Comparison of ENCODE assay signal across 22 cellular contexts in the genomic region with DNA sequence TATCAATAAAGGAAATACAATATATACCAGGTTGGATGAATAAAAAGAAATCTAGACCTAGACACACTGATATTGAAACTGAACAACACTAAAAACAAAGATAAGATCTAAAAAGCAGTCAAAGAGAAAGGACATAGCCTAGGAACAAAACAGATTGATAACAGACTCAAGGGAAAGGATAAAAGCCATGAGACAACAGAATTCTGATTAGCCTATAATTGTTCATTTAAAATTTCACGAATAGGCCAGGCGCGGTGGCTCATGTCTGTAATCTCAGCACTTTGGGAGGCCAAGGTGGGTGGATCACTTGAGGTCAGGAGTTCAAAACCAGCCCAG. TPM values are rescaled to one million over a fixed set of nuclear protein-coding genes. Genes with fewer than 3 reads are reported as not detected.
DNase-seq lines count a peak whose midpoint lies in the region; ATAC-seq and TF ChIP-seq lines count a peak whose summit lies in the region.
"Had no signal": no experiment of that assay in that cellular context is flagged by ENCODE, and none has a peak within 500 bp of the region (broad histone marks: within the 10 kb centered on the region; RNA-seq: fewer than 3 reads in every experiment).

No MANE protein-coding gene starts in this region.

- H3K4me1 Mint-ChIP-seq in activated T-cell treated with anti-CD3 and anti-CD28 coated beads, Interleukin-2, amount 50 U/mL, for 72 hours (ENCODE audit: low read depth): peaks cover 7% of the 10 kb centered on the region
- H3K4me1 Mint-ChIP-seq in activated T-cell treated with anti-CD3 and anti-CD28 coated beads, Interleukin-2, amount 50 U/mL, for 24 hours (ENCODE audit: low read depth): peaks cover 3% of the 10 kb centered on the region
- H3K4me1 Mint-ChIP-seq in activated T-helper 17 cell treated with anti-CD3 and anti-CD28 coated beads, Interleukin-2, amount 50 U/mL, for 72 hours: peaks cover 5% of the 10 kb centered on the region
- H3K4me1 Mint-ChIP-seq in activated naive CD8-positive, alpha-beta T cell treated with anti-CD3 and anti-CD28 coated beads, Interleukin-2, amount 50 U/mL, for 24 hours: peaks cover 2% of the 10 kb centered on the region
- peaks cover 10% of the 10 kb centered on the region for H3K4me1 Mint-ChIP-seq in Calu3 (ENCODE audit: low read depth, unreplicated experiment)

- peaks cover 35% of the 10 kb centered on the region for H3K4me1 ChIP-seq in Panc1 (ENCODE audit: control insufficient read depth, insufficient read depth, low read length)
- H3K4me1 ChIP-seq: BE2C had no signal

- no peaks in the 10 kb centered on the region for H3K27me3 ChIP-seq in Panc1 (ENCODE audit: control insufficient read depth, insufficient read depth, low read length)
- H3K27me3 ChIP-seq: BE2C had no signal

- no peaks in the 10 kb centered on the region for H3K9me3 ChIP-seq in Panc1 (ENCODE audit: control insufficient read depth, insufficient read depth, low read depth, low read length)
- H3K9me3 ChIP-seq: BE2C, BLaER1 had no signal

- H3K36me3 ChIP-seq in Panc1 (ENCODE audit: control insufficient read depth, insufficient read depth, low read length): no peaks in the 10 kb centered on the region
- H3K36me3 ChIP-seq: BE2C, BLaER1 had no signal

- TF ChIP-seq CTCF in Panc1 (IDR thresholded peaks at IDR 0.05) (no peak), Calu3 (IDR thresholded peaks at IDR 0.05; ENCODE audit: unreplicated experiment) (no peak)

- intact Hi-C loops in Panc1 (cut with micrococcal nuclease; ENCODE audit: unreplicated experiment) (no loop called here), Calu3 (cut with micrococcal nuclease; ENCODE audit: unreplicated experiment) (no loop called here)

- no peak overlapping the region for H3K4me3 ChIP-seq in Panc1 (ENCODE audit: low read depth in 2 of 2, low read length in 2 of 2)
- H3K4me3 ChIP-seq: BLaER1, GM12878 had no signal

- H3K4me3 Mint-ChIP-seq in activated T-cell treated with anti-CD3 and anti-CD28 coated beads, Interleukin-2, amount 50 U/mL, for 72 hours: no peak overlapping the region
- H3K4me3 Mint-ChIP-seq in activated T-cell treated with anti-CD3 and anti-CD28 coated beads, Interleukin-2, amount 50 U/mL, for 24 hours: no peak overlapping the region
- no peak overlapping the region for H3K4me3 Mint-ChIP-seq in activated T-helper 17 cell treated with anti-CD3 and anti-CD28 coated beads, Interleukin-2, amount 50 U/mL, for 72 hours
- H3K4me3 Mint-ChIP-seq in activated naive CD8-positive, alpha-beta T cell treated with anti-CD3 and anti-CD28 coated beads, Interleukin-2, amount 50 U/mL, for 24 hours: no peak overlapping the region
- no peak overlapping the region for H3K4me3 Mint-ChIP-seq in Calu3 (ENCODE audit: low read depth, unreplicated experiment)
- H3K4me3 Mint-ChIP-seq: CD14-positive monocyte; CD4-positive, alpha-beta memory T cell; CD4-positive, CD25-positive, alpha-beta regulatory T cell; CD8-positive, alpha-beta memory T cell had no signal

- no peak overlapping the region for H3K27ac Mint-ChIP-seq in activated T-cell treated with anti-CD3 and anti-CD28 coated beads, Interleukin-2, amount 50 U/mL, for 72 hours
- H3K27ac Mint-ChIP-seq in activated T-cell treated with anti-CD3 and anti-CD28 coated beads, Interleukin-2, amount 50 U/mL, for 24 hours: no peak overlapping the region
- no peak overlapping the region for H3K27ac Mint-ChIP-seq in activated T-helper 17 cell treated with anti-CD3 and anti-CD28 coated beads, Interleukin-2, amount 50 U/mL, for 72 hours
- H3K27ac Mint-ChIP-seq in activated naive CD8-positive, alpha-beta T cell treated with anti-CD3 and anti-CD28 coated beads, Interleukin-2, amount 50 U/mL, for 24 hours: no peak overlapping the region
- H3K27ac Mint-ChIP-seq in Calu3 (ENCODE audit: unreplicated experiment): no peak overlapping the region
- H3K27ac Mint-ChIP-seq: CD14-positive monocyte had no signal

- in situ Hi-C loops in Panc1 (cut with HindIII; ENCODE audit: low pct_unique_long_range_greater_than_20kb, low sequenced_read_pairs): no loop called here

- peak overlapping the region; percentile 91; the same call in 1 of the 2 replicates for H3K27ac ChIP-seq in Panc1 (ENCODE audit: low read length)
- H3K27ac ChIP-seq: BLaER1 had no signal

- CTCF ChIA-PET in Panc1 (lab: Charles Lee) (no interaction called here), Calu3 (lab: Charles Lee) (no interaction called here)

- peaks cover 41% of the 10 kb centered on the region for H3K27me3 Mint-ChIP-seq in activated T-cell treated with anti-CD3 and anti-CD28 coated beads, Interleukin-2, amount 50 U/mL, for 72 hours (ENCODE audit: low read depth)
- H3K27me3 Mint-ChIP-seq in activated T-cell treated with anti-CD3 and anti-CD28 coated beads, Interleukin-2, amount 50 U/mL, for 24 hours: peaks cover 29% of the 10 kb centered on the region
- H3K27me3 Mint-ChIP-seq in activated T-helper 17 cell treated with anti-CD3 and anti-CD28 coated beads, Interleukin-2, amount 50 U/mL, for 72 hours: no peaks in the 10 kb centered on the region
- H3K27me3 Mint-ChIP-seq in activated naive CD8-positive, alpha-beta T cell treated with anti-CD3 and anti-CD28 coated beads, Interleukin-2, amount 50 U/mL, for 24 hours: peaks cover 24% of the 10 kb centered on the region
- no peaks in the 10 kb centered on the region for H3K27me3 Mint-ChIP-seq in Calu3 (ENCODE audit: unreplicated experiment)
- H3K27me3 Mint-ChIP-seq: CD4-positive, alpha-beta memory T cell had no signal

- BruUV-seq in Panc1 (replicated peaks; lab: Mats Ljungman, UMichigan): no TSS peak
- no TSS peak for BruUV-seq in Calu3 (replicated peaks; lab: Mats Ljungman, UMichigan)

- no peaks in the 10 kb centered on the region for H3K9me3 Mint-ChIP-seq in activated T-cell treated with anti-CD3 and anti-CD28 coated beads, Interleukin-2, amount 50 U/mL, for 72 hours
- H3K9me3 Mint-ChIP-seq in activated T-cell treated with anti-CD3 and anti-CD28 coated beads, Interleukin-2, amount 50 U/mL, for 24 hours: no peaks in the 10 kb centered on the region
- no peaks in the 10 kb centered on the region for H3K9me3 Mint-ChIP-seq in activated T-helper 17 cell treated with anti-CD3 and anti-CD28 coated beads, Interleukin-2, amount 50 U/mL, for 72 hours
- H3K9me3 Mint-ChIP-seq in activated naive CD8-positive, alpha-beta T cell treated with anti-CD3 and anti-CD28 coated beads, Interleukin-2, amount 50 U/mL, for 24 hours: no peaks in the 10 kb centered on the region
- no peaks in the 10 kb centered on the region for H3K9me3 Mint-ChIP-seq in Calu3 (ENCODE audit: low read depth, unreplicated experiment)
- H3K9me3 Mint-ChIP-seq: CD4-positive, alpha-beta memory T cell; CD4-positive, CD25-positive, alpha-beta regulatory T cell; CD8-positive, alpha-beta memory T cell had no signal

- no peak for DNase-seq in activated T-cell treated with anti-CD3 and anti-CD28 coated beads, Interleukin-2, amount 50 U/mL, for 72 hours
- DNase-seq in activated T-cell treated with anti-CD3 and anti-CD28 coated beads, Interleukin-2, amount 50 U/mL, for 24 hours: no peak
- DNase-seq in Panc1 (ENCODE audit: low read depth, low spot score) (no peak), Calu3 (no peak)
- DNase-seq in activated naive CD8-positive, alpha-beta T cell treated with anti-CD3 and anti-CD28 coated beads, Interleukin-2, amount 50 U/mL, for 24 hours: no peak
- DNase-seq: 8988T; ACHN; BE2C; C1 segment of cervical spinal cord; CD4-positive, alpha-beta memory T cell; CD8-positive, alpha-beta memory T cell; COR-L47; DMS79; DND-41; EL; GDM1 had no signal

- ATAC-seq in activated T-cell treated with anti-CD3 and anti-CD28 coated beads, Interleukin-2, amount 50 U/mL, for 72 hours (replicated peaks in 1 of 2): peak; percentile 39 to 50
- ATAC-seq in Panc1 (no peak), GM21447 (IDR thresholded peaks at IDR 0.05; ENCODE audit: unreplicated experiment) (no peak)
- peak; percentile 44 for ATAC-seq in activated T-helper 17 cell treated with anti-CD3 and anti-CD28 coated beads, Interleukin-2, amount 50 U/mL, for 72 hours (replicated peaks)
- no peak for ATAC-seq in activated naive CD8-positive, alpha-beta T cell treated with anti-CD3 and anti-CD28 coated beads, Interleukin-2, amount 50 U/mL, for 24 hours
- ATAC-seq: GM12878 had no signal

- POLR2A ChIA-PET in Panc1 (lab: Charles Lee): interaction anchor here (0.7 kb wide), 1 partner anchor 40 kb away, joined by 3 read pairs; no protein-coding TSS in a partner anchor

- H3K36me3 Mint-ChIP-seq in activated T-cell treated with anti-CD3 and anti-CD28 coated beads, Interleukin-2, amount 50 U/mL, for 72 hours (ENCODE audit: insufficient read depth in 2 of 2): no peaks in the 10 kb centered on the region
- H3K36me3 Mint-ChIP-seq in activated T-cell treated with anti-CD3 and anti-CD28 coated beads, Interleukin-2, amount 50 U/mL, for 24 hours (ENCODE audit: low read depth): no peaks in the 10 kb centered on the region
- H3K36me3 Mint-ChIP-seq in activated T-helper 17 cell treated with anti-CD3 and anti-CD28 coated beads, Interleukin-2, amount 50 U/mL, for 72 hours (ENCODE audit: low read depth): no peaks in the 10 kb centered on the region
- H3K36me3 Mint-ChIP-seq in activated naive CD8-positive, alpha-beta T cell treated with anti-CD3 and anti-CD28 coated beads, Interleukin-2, amount 50 U/mL, for 24 hours (ENCODE audit: low read depth): no peaks in the 10 kb centered on the region
- no peaks in the 10 kb centered on the region for H3K36me3 Mint-ChIP-seq in Calu3 (ENCODE audit: insufficient read depth, unreplicated experiment)
- H3K36me3 Mint-ChIP-seq: CD14-positive monocyte; CD4-positive, alpha-beta memory T cell; CD4-positive, CD25-positive, alpha-beta regulatory T cell; CD8-positive, alpha-beta memory T cell had no signal

RNA-seq across cellular contexts. Expression of gene FHIP2A, which starts 48.4 kb away (rescaled TPM):
- total RNA-seq in activated T-cell treated with anti-CD3 and anti-CD28 coated beads, Interleukin-2, amount 50 U/mL, for 72 hours: 10 to 100 TPM; 20.4 to 25.6 TPM
- 32.6 TPM for total RNA-seq in Panc1 (2021; ENCODE audit: unreplicated experiment)
- 13.2 TPM for polyA plus RNA-seq in Panc1 (2012; ENCODE audit: insufficient read length)
- total RNA-seq in activated T-helper 17 cell treated with anti-CD3 and anti-CD28 coated beads, Interleukin-2, amount 50 U/mL, for 72 hours: 10 to 100 TPM; 22.8 to 31.2 TPM
- 10.8 and 10.9 TPM in 2 replicates for total RNA-seq in Calu3 (2022)

Comparison
In these comparisons a context has a peak if more than half of its experiments do, and no peak if none do; other contexts are left out.
1. ATAC-seq: peak in activated T-cell treated with anti-CD3 and anti-CD28 coated beads, Interleukin-2, amount 50 U/mL, for 72 hours (2 of 2) and activated T-helper 17 cell treated with anti-CD3 and anti-CD28 coated beads, Interleukin-2, amount 50 U/mL, for 72 hours (single experiment); none in Panc1 (single experiment), GM21447 (single experiment) and activated naive CD8-positive, alpha-beta T cell treated with anti-CD3 and anti-CD28 coated beads, Interleukin-2, amount 50 U/mL, for 24 hours (single experiment).